ENCODE assay signal across 21 cellular contexts in genomic region chr4:184892999-184893398, GRCh38.
"Had no signal": no experiment of that assay in that cellular context is flagged by ENCODE, and none has a peak within 500 bp of the region (broad histone marks: within the 10 kb centered on the region; RNA-seq: fewer than 3 reads in every experiment).

No MANE protein-coding gene starts in this region.

- H2AFZ ChIP-seq: parathyroid adenoma had no signal

- H3K36me3 ChIP-seq: lower lobe of right lung, sigmoid colon, spleen, tibial nerve, uterus had no signal

- H3K27me3 ChIP-seq: tibial nerve, uterus had no signal

- H3K4me1 ChIP-seq: parathyroid adenoma, sigmoid colon, tibial nerve, uterus had no signal

- ATAC-seq: left cardiac atrium; left ventricle myocardium superior; lower lobe of right lung; naive thymus-derived CD8-positive, alpha-beta T cell; right cardiac atrium; stimulated activated effector memory CD8-positive, alpha-beta T cell treated with anti-CD3 and anti-CD28 coated beads, Interleukin-12 subunit alpha, Interleukin-12 subunit beta, amount 100 ng/mL, for 72 hours had no signal

- H3K27ac ChIP-seq: lower lobe of right lung, parathyroid adenoma, sigmoid colon, spleen, tibial nerve, uterus had no signal

- H3K9me3 ChIP-seq: lower lobe of right lung, sigmoid colon, uterus had no signal

- H3K4me3 ChIP-seq: lower lobe of right lung, sigmoid colon, spleen, tibial nerve, uterus had no signal

- H3K9ac ChIP-seq: parathyroid adenoma had no signal

- H3K79me2 ChIP-seq: parathyroid adenoma had no signal

- DNase-seq: hippocampal formation; kidney glomerular epithelial cell; left cardiac atrium; left ventricle myocardium superior; lower lobe of right lung; mammary epithelial cell; mesenchymal stem cell; naive thymus-derived CD8-positive, alpha-beta T cell; occipital lobe; retina; right cardiac atrium; sigmoid colon; small intestine; spleen; stimulated activated CD4-positive, alpha-beta T cell treated with anti-CD3 and anti-CD28 coated beads, Interleukin-4, amount 100 ng/mL, for 24 hours; stimulated activated naive CD4-positive, alpha-beta T cell; substantia nigra; uterus had no signal
